ENCODE assay signal across 29 cellular contexts in the genomic region with DNA sequence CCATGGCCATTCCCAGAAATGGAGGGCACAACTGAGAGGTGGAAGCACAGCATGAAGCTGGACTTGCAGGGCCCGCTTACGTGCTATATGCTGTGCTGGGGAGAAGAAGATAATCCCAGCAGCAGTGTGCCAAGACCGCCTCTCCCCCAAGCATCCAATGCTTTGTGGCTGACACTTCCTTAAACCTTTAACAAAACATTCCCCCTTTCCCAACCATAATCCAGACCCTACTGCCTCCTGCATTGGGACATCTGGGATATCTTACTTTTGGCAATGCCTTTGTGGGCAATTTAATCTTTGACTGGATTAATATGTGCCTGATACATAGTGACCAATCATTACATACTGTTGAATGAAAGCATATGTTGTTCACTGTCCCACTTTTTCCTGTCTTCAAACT.
"Had no signal": no experiment of that assay in that cellular context is flagged by ENCODE, and none has a peak within 500 bp of the region (broad histone marks: within the 10 kb centered on the region; RNA-seq: fewer than 3 reads in every experiment).

No MANE protein-coding gene starts in this region.

- H3K4me1 ChIP-seq: psoas muscle, testis, uterus had no signal

- H3K27me3 ChIP-seq: esophagus muscularis mucosa, ovary, sigmoid colon, spleen, testis, tibial artery, upper lobe of right lung, uterus had no signal

- FAIRE-seq: endothelial cell of umbilical vein, frontal cortex had no signal

- H3K36me3 ChIP-seq: lower lobe of right lung, ovary, sigmoid colon, spleen, tibial artery, upper lobe of right lung, uterus had no signal

- H3K9me3 ChIP-seq: esophagus muscularis mucosa, left ventricle myocardium inferior, lower lobe of right lung, ovary, psoas muscle, sigmoid colon, spleen, testis, tibial artery, upper lobe of right lung, uterus had no signal

- H3K4me3 Mint-ChIP-seq: immature natural killer cell; stimulated activated memory B cell treated with anti-CD40 and anti-IgM and Interleukin-4, amounts not matched to agents 10 μg/mL and 1 μg/mL and 100 μg/mL, for 72 hours had no signal

- H3K4me1 Mint-ChIP-seq: nephron had no signal

- H3K9me3 Mint-ChIP-seq: immature natural killer cell; nephron; stimulated activated memory B cell treated with anti-CD40 and anti-IgM and Interleukin-4, amounts not matched to agents 10 μg/mL and 1 μg/mL and 100 μg/mL, for 72 hours had no signal

- H3K27ac ChIP-seq: coronary artery, esophagus muscularis mucosa, left ventricle myocardium inferior, lower lobe of right lung, ovary, psoas muscle, sigmoid colon, spleen, testis, upper lobe of right lung, uterus had no signal

- H3K36me3 Mint-ChIP-seq: immature natural killer cell; stimulated activated memory B cell treated with anti-CD40 and anti-IgM and Interleukin-4, amounts not matched to agents 10 μg/mL and 1 μg/mL and 100 μg/mL, for 72 hours had no signal

- H3K4me3 ChIP-seq: coronary artery, esophagus muscularis mucosa, left ventricle myocardium inferior, lower lobe of right lung, ovary, psoas muscle, sigmoid colon, spleen, testis, tibial artery, upper lobe of right lung, uterus had no signal

- ATAC-seq: left colon; lower lobe of right lung; psoas muscle; right cardiac atrium; stimulated activated memory B cell treated with anti-CD40 and anti-IgM and Interleukin-4, amounts not matched to agents 10 μg/mL and 1 μg/mL and 100 μg/mL, for 72 hours; stimulated activated naive CD8-positive, alpha-beta T cell treated with anti-CD3 and anti-CD28 coated beads, Interleukin-15, Interleukin-2, amounts not matched to agents 100 U/mL and 50 U/mL, for 24 hours; upper lobe of right lung had no signal

- H3K27ac Mint-ChIP-seq: immature natural killer cell; stimulated activated memory B cell treated with anti-CD40 and anti-IgM and Interleukin-4, amounts not matched to agents 10 μg/mL and 1 μg/mL and 100 μg/mL, for 72 hours had no signal

- DNase-seq: dermis blood vessel endothelial cell; effector memory CD4-positive, alpha-beta T cell; hypothalamus; immature natural killer cell; islet precursor cell; kidney glomerular epithelial cell; left colon; left ventricle myocardium inferior; lower lobe of right lung; occipital lobe; ovary; posterior cingulate gyrus; psoas muscle; right cardiac atrium; sigmoid colon; spleen; stimulated activated CD4-positive, alpha-beta T cell treated with anti-CD3 and anti-CD28 coated beads, Interleukin-4, amount 100 ng/mL, for 4 hours; stimulated activated naive CD8-positive, alpha-beta T cell treated with anti-CD3 and anti-CD28 coated beads, Interleukin-15, Interleukin-2, amounts not matched to agents 100 U/mL and 50 U/mL, for 24 hours; substantia nigra; testis; tibial artery; upper lobe of right lung; uterus had no signal
